16 cellular contexts compared by ENCODE assay signal in genomic region chr15:74525946-74526345, GRCh38. TPM values are rescaled to one million over a fixed set of nuclear protein-coding genes. Genes with fewer than 3 reads are reported as not detected.
DNase-seq lines count a peak whose midpoint lies in the region; ATAC-seq, FAIRE-seq and TF ChIP-seq lines count a peak whose summit lies in the region.
"Had no signal": no experiment of that assay in that cellular context is flagged by ENCODE, and none has a peak within 500 bp of the region (broad histone marks: within the 10 kb centered on the region; RNA-seq: fewer than 3 reads in every experiment).

No MANE protein-coding gene starts in this region.

- H3K9me1 ChIP-seq in endothelial cell of umbilical vein (replicated peaks; ENCODE audit: control insufficient read depth, extremely low read depth, insufficient read depth, low read length) = no peaks in the 10 kb centered on the region

- in situ Hi-C loops in Panc1 (cut with HindIII; ENCODE audit: low pct_unique_long_range_greater_than_20kb, low sequenced_read_pairs) = no loop called here

- TF ChIP-seq CTCF in Panc1 (IDR thresholded peaks at IDR 0.05) (no peak), endothelial cell of umbilical vein (IDR thresholded peaks at IDR 0.05; ENCODE audit: extremely low read depth in 1 of 2, insufficient read depth in 1 of 2, low read depth in 1 of 2, low read length in 2 of 2) (no peak)

- TF ChIP-seq POLR2A in endothelial cell of umbilical vein (IDR thresholded peaks at IDR 0.05; ENCODE audit: low read depth, low read length) = no peak

- H3K27ac ChIP-seq in Panc1 (ENCODE audit: low read length) = no peak overlapping the region
- peak overlapping the region; percentile 43 for H3K27ac ChIP-seq in endothelial cell of umbilical vein (ENCODE audit: insufficient read depth, low read depth, low read length)
- H3K27ac ChIP-seq: sigmoid colon, stomach had no signal

- H3K9me3 ChIP-seq in Panc1 (ENCODE audit: control insufficient read depth, insufficient read depth, low read depth, low read length) (no peaks in the 10 kb centered on the region), endothelial cell of umbilical vein (replicated peaks; ENCODE audit: control insufficient read depth, insufficient read depth, low read length) (no peaks in the 10 kb centered on the region), skeletal muscle satellite cell (replicated peaks; ENCODE audit: low read length) (no peaks in the 10 kb centered on the region)
- H3K9me3 ChIP-seq: sigmoid colon, stomach had no signal

- no peaks in the 10 kb centered on the region; the same call in 1 of the 2 replicates for H3K4me1 ChIP-seq in Panc1 (ENCODE audit: control insufficient read depth, insufficient read depth, low read length)
- H3K4me1 ChIP-seq in endothelial cell of umbilical vein (ENCODE audit: control insufficient read depth, extremely low read depth, insufficient read depth, low read length) = peaks cover 14% of the 10 kb centered on the region
- H3K4me1 ChIP-seq in skeletal muscle satellite cell (ENCODE audit: control insufficient read depth, insufficient read depth, low read length) = peaks cover 37% of the 10 kb centered on the region
- H3K4me1 ChIP-seq: sigmoid colon had no signal

- H3K4me2 ChIP-seq in endothelial cell of umbilical vein (ENCODE audit: insufficient read depth, low read length) (peak overlapping the region; percentile 35), skeletal muscle satellite cell (ENCODE audit: low read length) (peak overlapping the region; percentile 37)

- H3K9ac ChIP-seq in endothelial cell of umbilical vein (replicated peaks; ENCODE audit: extremely low read depth, insufficient read depth, low read length) (no peak overlapping the region), skeletal muscle satellite cell (ENCODE audit: low read depth, low read length) (no peak overlapping the region)

- no peaks in the 10 kb centered on the region for H4K20me1 ChIP-seq in endothelial cell of umbilical vein (replicated peaks; ENCODE audit: control insufficient read depth, extremely low read depth, insufficient read depth, low read length)

- H3K27me3 ChIP-seq in Panc1 (ENCODE audit: control insufficient read depth, insufficient read depth, low read length) (no peaks in the 10 kb centered on the region), endothelial cell of umbilical vein (ENCODE audit: control insufficient read depth in 2 of 2, insufficient read depth in 2 of 2, low read length in 2 of 2) (no peaks in the 10 kb centered on the region), skeletal muscle satellite cell (ENCODE audit: control insufficient read depth, insufficient read depth, low read length) (no peaks in the 10 kb centered on the region)
- H3K27me3 ChIP-seq: sigmoid colon, stomach had no signal

- no peaks in the 10 kb centered on the region for H3K79me2 ChIP-seq in endothelial cell of umbilical vein (ENCODE audit: control insufficient read depth, insufficient read depth, low read length)

- dilution Hi-C loops in endothelial cell of umbilical vein (cut with MboI; ENCODE audit: extremely low pct_ligation_motif_present, low sequenced_read_pairs) = no loop called here

- intact Hi-C loops in Panc1 (cut with micrococcal nuclease; ENCODE audit: unreplicated experiment) (no loop called here), endothelial cell of umbilical vein (cut with micrococcal nuclease) (loop anchor here (1.0 kb wide), 1 partner anchor 14 kb away; no protein-coding TSS in a partner anchor), sciatic nerve (cut with DNase I) (no loop called here)

- H3K4me3 ChIP-seq in Panc1 (ENCODE audit: low read depth in 2 of 2, low read length in 2 of 2) (no peak overlapping the region), endothelial cell of umbilical vein (replicated peaks in 1 of 3; ENCODE audit: insufficient read depth in 1 of 3, low read depth in 1 of 3, low read length in 3 of 3) (no peak overlapping the region), skeletal muscle satellite cell (ENCODE audit: low read length) (peak overlapping the region; percentile 14)
- H3K4me3 ChIP-seq: sigmoid colon, stomach had no signal

- BruUV-seq in Panc1 (replicated peaks; lab: Mats Ljungman, UMichigan) (no TSS peak), endothelial cell of umbilical vein (replicated peaks; lab: Mats Ljungman, UMichigan) (no TSS peak)

- peak; percentile 66 for ATAC-seq in Panc1
- ATAC-seq in sciatic nerve = no peak
- ATAC-seq in HG02678 (IDR thresholded peaks at IDR 0.05; ENCODE audit: unreplicated experiment) = no peak
- ATAC-seq: activated CD8-positive, alpha-beta T cell treated with anti-CD3 and anti-CD28 coated beads for 36 hours had no signal

- DNase-seq in GM03348 (ENCODE audit: low spot score) (peak; percentile 38), Panc1 (ENCODE audit: low read depth, low spot score) (peak; percentile 85), endothelial cell of umbilical vein (ENCODE audit: low read depth, low spot score) (peak; percentile 62), sciatic nerve (ENCODE audit: low spot score) (no peak), NCI-H2196 (lab: John Stamatoyannopoulos, UW; ENCODE audit: unreplicated experiment) (no peak)
- DNase-seq: activated CD8-positive, alpha-beta T cell treated with anti-CD3 and anti-CD28 coated beads for 36 hours; activated gamma-delta T cell treated with Interleukin-2 at 50 U/mL for 16 hours; CD8-positive, alpha-beta memory T cell; H9; hypothalamus; NCI-H446 treated with DMSO at 0.1 percent for 48 hours; OCI-M1; sigmoid colon; stomach had no signal

- H3K36me3 ChIP-seq in Panc1 (ENCODE audit: control insufficient read depth, insufficient read depth, low read length) (no peaks in the 10 kb centered on the region), endothelial cell of umbilical vein (ENCODE audit: control insufficient read depth in 2 of 2, extremely low read depth in 1 of 2, insufficient read depth in 2 of 2, low read length in 2 of 2) (no peaks in the 10 kb centered on the region), skeletal muscle satellite cell (ENCODE audit: insufficient read depth, low read length) (no peaks in the 10 kb centered on the region)
- H3K36me3 ChIP-seq: sigmoid colon, stomach had no signal

- peak; percentile 65 for FAIRE-seq in endothelial cell of umbilical vein (lab: Jason Lieb, UNC)

- POLR2A ChIA-PET in Panc1 (lab: Charles Lee) = no interaction called here
- POLR2A ChIA-PET in endothelial cell of umbilical vein (lab: Charles Lee) = no interaction called here

- no peak overlapping the region for H2AFZ ChIP-seq in endothelial cell of umbilical vein (ENCODE audit: low read depth, low read length)

- CTCF ChIA-PET in Panc1 (lab: Charles Lee) (interaction anchor here (0.7 kb wide), 1 partner anchor 43 kb away, joined by 3 read pairs; no protein-coding TSS in a partner anchor), endothelial cell of umbilical vein (lab: Charles Lee) (interaction anchor here (1.0 kb wide), 1 partner anchor 106 kb away, joined by 6 read pairs; no protein-coding TSS in a partner anchor)

TF ChIP-seq in endothelial cell of umbilical vein, 7 proteins besides CTCF, POLR2A, EP300 and RAD21:
- TF ChIP-seq MAX (IDR thresholded peaks at IDR 0.05; ENCODE audit: insufficient read depth, insufficient read length) = no peak
- TF ChIP-seq FOS (IDR thresholded peaks at IDR 0.05; ENCODE audit: borderline replicate concordance, insufficient read depth, low read length) = peak; percentile 95
- peak; percentile 26 for TF ChIP-seq POLR2AphosphoS5 (IDR thresholded peaks at IDR 0.05; ENCODE audit: insufficient read depth, low read depth, low read length)
- TF ChIP-seq EZH2 (IDR thresholded peaks at IDR 0.05; ENCODE audit: borderline replicate concordance, low read depth, low read length, severe bottlenecking) = no peak
- peak; percentile 25 for TF ChIP-seq GATA2 (IDR thresholded peaks at IDR 0.05; ENCODE audit: insufficient read depth, insufficient read length, low read depth, low read length)
- TF ChIP-seq MYC (IDR thresholded peaks at IDR 0.05; ENCODE audit: low read depth, low read length) = no peak
- TF ChIP-seq JUN (IDR thresholded peaks at IDR 0.05; ENCODE audit: borderline replicate concordance, insufficient read depth, insufficient read length, low read depth) = peak; percentile 90

RNA-seq across cellular contexts. Expression of gene ARID3B, which starts 15.1 kb away (rescaled TPM):
- 12.7 TPM for total RNA-seq in Panc1 (2021; ENCODE audit: unreplicated experiment)
- polyA plus RNA-seq in Panc1 (2012; ENCODE audit: insufficient read length) = 9.6 TPM
- total RNA-seq in endothelial cell of umbilical vein = 9.5 and 10.0 TPM in 2 replicates
- polyA plus RNA-seq in endothelial cell of umbilical vein = 6.2 and 7.0 TPM in 2 replicates
- 3.7 and 4.8 TPM in 2 replicates for polyA plus RNA-seq in endothelial cell of umbilical vein (2011; cell fraction: cytosol; rRNA removed)
- polyA plus RNA-seq in endothelial cell of umbilical vein (2011; cell fraction: nucleus; rRNA removed) = 20.4 and 21.0 TPM in 2 replicates
- 3.1 and 4.3 TPM in 2 replicates for polyA plus RNA-seq in endothelial cell of umbilical vein (2012)
- 8.4 and 9.7 TPM in 2 replicates for polyA minus RNA-seq in endothelial cell of umbilical vein
- polyA minus RNA-seq in endothelial cell of umbilical vein (2011; cell fraction: cytosol; rRNA and poly(A)+ RNA removed) = 3.4 TPM
- polyA minus RNA-seq in endothelial cell of umbilical vein (2011; cell fraction: nucleus; rRNA and poly(A)+ RNA removed) = 9.6 and 11.8 TPM in 2 replicates
- total RNA-seq in skeletal muscle satellite cell (2012; rRNA removed) = 1.5 and 1.8 TPM in 2 replicates
- 5.5 TPM for total RNA-seq in sciatic nerve

Comparison
In these comparisons a context has a peak if more than half of its experiments do, and no peak if none do; other contexts are left out.
1. DNase-seq: peak in GM03348 (single experiment), Panc1 (single experiment) and endothelial cell of umbilical vein (single experiment); none in sciatic nerve (single experiment) and NCI-H2196 (single experiment).